ENCODE assay signal across 3 cellular contexts in genomic region chr19:386632-387301, GRCh38. TPM values are rescaled to one million over a fixed set of nuclear protein-coding genes. Genes with fewer than 3 reads are reported as not detected.
"Had no signal": no experiment of that assay in that cellular context is flagged by ENCODE, and none has a peak within 500 bp of the region (broad histone marks: within the 10 kb centered on the region; RNA-seq: fewer than 3 reads in every experiment).

No MANE protein-coding gene starts in this region.

RNA-seq across cellular contexts. Expression of gene C2CD4C, which starts 22.2 kb away (rescaled TPM):
- total RNA-seq: activated CD8-positive, alpha-beta T cell treated with anti-CD3 and anti-CD28 coated beads, Interleukin-2, amount 10 ng/mL, durations not matched to agents 7 days and 5 days; kidney epithelial cell; natural killer cell treated with Interleukin-12 subunit alpha and Interleukin-12 subunit beta and Interleukin-15 and Interleukin-18, amount 100 ng/mL, for 72 hours had no signal
